1 cellular context compared by ENCODE assay signal in genomic region chr17:80034654-80034976, GRCh38.
TF ChIP-seq lines count a peak whose summit lies in the region.

No MANE protein-coding gene starts in this region.

TF ChIP-seq in GM23338, 12 proteins besides CTCF, POLR2A, EP300 and RAD21 (continued from another document):
- TF ChIP-seq ZNF462 (CRISPR knock-in tag; IDR thresholded peaks at IDR 0.05), result no peak
